Comparison of ENCODE assay signal across 28 cellular contexts in genomic region chr2:54776494-54776893, GRCh38.
"Had no signal": no experiment of that assay in that cellular context is flagged by ENCODE, and none has a peak within 500 bp of the region (broad histone marks: within the 10 kb centered on the region; RNA-seq: fewer than 3 reads in every experiment).

No MANE protein-coding gene starts in this region.

- H3K4me3 ChIP-seq: pancreas, prostate gland, right atrium auricular region, skin epidermis, smooth muscle cell, spleen, thoracic aorta, thyroid gland, tibial nerve, upper lobe of left lung, vagina had no signal

- FAIRE-seq: pancreas, urothelium cell line had no signal

- H3K36me3 ChIP-seq: neutrophil, pancreas, prostate gland, right atrium auricular region, spleen, thoracic aorta, thyroid gland, tibial nerve, upper lobe of left lung, vagina had no signal

- H3K27ac ChIP-seq: neutrophil, pancreas, prostate gland, right atrium auricular region, skin epidermis, spleen, thoracic aorta, thyroid gland, tibial nerve, upper lobe of left lung, vagina had no signal

- H3K4me1 ChIP-seq: pancreas, prostate gland, right atrium auricular region, spleen, thyroid gland, tibial nerve, upper lobe of left lung, vagina had no signal

- ATAC-seq: naive thymus-derived CD8-positive, alpha-beta T cell; natural killer cell treated with Interleukin-12 subunit alpha and Interleukin-12 subunit beta and Interleukin-15 and Interleukin-18, amount 100 ng/mL, for 72 hours; pancreas; stimulated activated memory B cell treated with anti-CD40 and anti-IgM and Interleukin-4, amounts not matched to agents 10 μg/mL and 1 μg/mL and 100 μg/mL, for 72 hours; stimulated activated naive CD8-positive, alpha-beta T cell treated with anti-CD3 and anti-CD28 coated beads, Interleukin-15, amount 100 ng/mL, for 72 hours; stimulated activated naive CD8-positive, alpha-beta T cell treated with anti-CD3 and anti-CD28 coated beads, Interleukin-15, Interleukin-2, amounts not matched to agents 100 U/mL and 50 U/mL, for 24 hours had no signal

- DNase-seq: naive thymus-derived CD8-positive, alpha-beta T cell; nephron progenitor cell; nucleus accumbens; pancreas; retina; spleen; stimulated activated CD4-positive, alpha-beta T cell treated with anti-CD3 and anti-CD28 coated beads, Interleukin-12 subunit alpha, Interleukin-12 subunit beta, amount 100 ng/mL, for 4 hours; stimulated activated CD4-positive, alpha-beta T cell treated with anti-CD3 and anti-CD28 coated beads, Interleukin-1b, Interleukin-23, amount 100 ng/mL, for 48 hours; stimulated activated CD4-positive, alpha-beta T cell treated with anti-CD3 and anti-CD28 coated beads, Interleukin-4, amount 100 ng/mL, for 1 hour; stimulated activated CD4-positive, alpha-beta T cell treated with anti-CD3 and anti-CD28 coated beads, Interleukin-4, amount 100 ng/mL, for 4 hours; stimulated activated CD8-positive, alpha-beta memory T cell treated with anti-CD3 and anti-CD28 coated beads, Interleukin-4, amount 100 ng/mL, for 48 hours; stimulated activated naive CD4-positive, alpha-beta T cell; stimulated activated naive CD8-positive, alpha-beta T cell treated with anti-CD3 and anti-CD28 coated beads, Interleukin-15, amount 100 ng/mL, for 72 hours; stimulated activated naive CD8-positive, alpha-beta T cell treated with anti-CD3 and anti-CD28 coated beads, Interleukin-15, Interleukin-2, amounts not matched to agents 100 U/mL and 50 U/mL, for 24 hours; thyroid gland; trophoblast cell; upper lobe of left lung had no signal

- H3K4me2 ChIP-seq: smooth muscle cell had no signal

- H3K9me3 ChIP-seq: pancreas, prostate gland, thyroid gland, vagina had no signal

- H3K27me3 ChIP-seq: neutrophil, pancreas, right atrium auricular region, spleen, thyroid gland, tibial nerve, upper lobe of left lung, vagina had no signal
